8 cellular contexts compared by ENCODE assay signal in genomic region chr19:10416380-10417257, GRCh38. TPM values are rescaled to one million over a fixed set of nuclear protein-coding genes. Genes with fewer than 3 reads are reported as not detected.
DNase-seq lines count a peak whose midpoint lies in the region; ATAC-seq and TF ChIP-seq lines count a peak whose summit lies in the region.

No MANE protein-coding gene starts in this region.

- peaks cover 11% of the 10 kb centered on the region for H3K4me1 ChIP-seq in iPS DF 6.9 (ENCODE audit: control insufficient read depth, insufficient read depth, low read length)
- peaks cover 27 to 42% of the 10 kb centered on the region in 2 donors for H3K4me1 ChIP-seq in gastrocnemius medialis

- H3K27me3 ChIP-seq in iPS DF 6.9 (ENCODE audit: control insufficient read depth, insufficient read depth, low read length) (peaks cover 18% of the 10 kb centered on the region), gastrocnemius medialis (peaks cover 44 to 49% (median 48%) of the 10 kb centered on the region in 3 donors)

- in situ Hi-C loops in gastrocnemius medialis (cut with MboI; ENCODE audit: low sequenced_read_pairs in 4 of 4): loop anchor here in 2 of 4 donors (10.0 to 25.0 kb wide), 2 partner anchors 58 to 146 kb away; partner anchors contain the start of genes CDKN2D (in 1 of the 2) and KRI1 (in 1 of the 2)

- no peak for TF ChIP-seq POLR2A in gastrocnemius medialis (IDR thresholded peaks at IDR 0.05)

- TF ChIP-seq CTCF in GM12873 (IDR thresholded peaks at IDR 0.05; ENCODE audit: insufficient read depth, low read depth, low read length, missing control alignments): peak; percentile 75
- peak; percentile 80 to 97 (median 89) for TF ChIP-seq CTCF in gastrocnemius medialis (IDR thresholded peaks at IDR 0.05 in 4 of 5, conservative IDR thresholded peaks at IDR 0.05 in 1 of 5)

- WGBS in iPS DF 6.9 (ENCODE audit: insufficient coverage, insufficient read length): no CpG with 5 or more reads among the region's 67 CpGs

- ATAC-seq in HG02610 (IDR thresholded peaks at IDR 0.05; ENCODE audit: unreplicated experiment) (peak; percentile 47), gastrocnemius medialis (peak; percentile 78 to 86), HG02840 (IDR thresholded peaks at IDR 0.05; ENCODE audit: low FRiP score, unreplicated experiment) (no peak)

- H3K9me3 ChIP-seq in iPS DF 6.9 (ENCODE audit: control insufficient read depth, insufficient read depth, low read length): no peaks in the 10 kb centered on the region
- no peaks in the 10 kb centered on the region for H3K9me3 ChIP-seq in gastrocnemius medialis

- no peak overlapping the region for H3K27ac ChIP-seq in iPS DF 6.9 (ENCODE audit: low read length)
- peak overlapping the region; percentile 56 to 84 (median 62) for H3K27ac ChIP-seq in gastrocnemius medialis

- DNase-seq in NCI-H146 treated with DMSO at 0.1 percent for 48 hours (lab: John Stamatoyannopoulos, UW; ENCODE audit: unreplicated experiment) (peak; percentile 91), T1000 (lab: John Stamatoyannopoulos, UW) (peak; percentile 72), astrocyte of the hippocampus (ENCODE audit: low read depth, low spot score) (peak; percentile 93), iPS DF 6.9 (ENCODE audit: low read depth, low spot score) (no peak), gastrocnemius medialis (peak; percentile 53 to 87)

- H3K36me3 ChIP-seq in iPS DF 6.9 (ENCODE audit: control insufficient read depth, insufficient read depth, low read length): no peaks in the 10 kb centered on the region
- no peaks in the 10 kb centered on the region for H3K36me3 ChIP-seq in gastrocnemius medialis

- H3K4me3 ChIP-seq in iPS DF 6.9 (ENCODE audit: low read length) (peak overlapping the region; percentile 33; the same call in 1 of the 2 replicates), gastrocnemius medialis (peak overlapping the region; percentile 59 to 75 (median 69))

- intact Hi-C loops in gastrocnemius medialis (cut with DNase I; ENCODE audit: low total_unique reads): loop anchor here (2.0 kb wide), 1 partner anchor 14 kb away; the partner anchor contains the start of gene CDC37

RNA-seq across cellular contexts. Expression of gene PDE4A, which starts 3.7 kb away (rescaled TPM):
- 10 to 100 TPM in 1 of 4 donors, 1 to 10 TPM in 3; 6.4 to 10.1 (median 8.4) TPM for total RNA-seq in gastrocnemius medialis

RNA-seq across cellular contexts. Expression of gene CDC37, which starts 13.3 kb away (rescaled TPM):
- total RNA-seq in gastrocnemius medialis: 100 to 1,000 TPM; 133 to 189 (median 163) TPM

RNA-seq across cellular contexts. Expression of gene TYK2, which starts 36.2 kb away (rescaled TPM):
- 10 to 100 TPM; 32.6 to 58.5 (median 50.9) TPM for total RNA-seq in gastrocnemius medialis
